1 cellular context compared by ENCODE assay signal in genomic region chr15:72127724-72128322, GRCh38.
TF ChIP-seq lines count a peak whose summit lies in the region.

No MANE protein-coding gene starts in this region.

TF ChIP-seq in HepG2, 621 proteins besides CTCF, POLR2A, EP300 and RAD21:
- peak; percentile 18 for TF ChIP-seq HNRNPK (IDR thresholded peaks at IDR 0.05; ENCODE audit: low read depth, low read length, poor library complexity, severe bottlenecking)
- TF ChIP-seq ZSCAN30 (CRISPR knock-in tag; IDR thresholded peaks at IDR 0.05) = no peak
